10 cellular contexts compared by ENCODE assay signal in genomic region chr13:77507931-77508776, GRCh38. TPM values are rescaled to one million over a fixed set of nuclear protein-coding genes. Genes with fewer than 3 reads are reported as not detected.
DNase-seq lines count a peak whose midpoint lies in the region; ATAC-seq lines count a peak whose summit lies in the region.
"Had no signal": no experiment of that assay in that cellular context is flagged by ENCODE, and none has a peak within 500 bp of the region (broad histone marks: within the 10 kb centered on the region; RNA-seq: fewer than 3 reads in every experiment).

No MANE protein-coding gene starts in this region.

- H3K4me3 Mint-ChIP-seq in stimulated activated naive CD8-positive, alpha-beta T cell treated with anti-CD3 and anti-CD28 coated beads, Interleukin-15, amount 100 ng/mL, for 72 hours: no peak overlapping the region

- H3K27me3 Mint-ChIP-seq in stimulated activated naive CD8-positive, alpha-beta T cell treated with anti-CD3 and anti-CD28 coated beads, Interleukin-15, amount 100 ng/mL, for 72 hours: no peaks in the 10 kb centered on the region

- H3K9me3 Mint-ChIP-seq in stimulated activated naive CD8-positive, alpha-beta T cell treated with anti-CD3 and anti-CD28 coated beads, Interleukin-15, amount 100 ng/mL, for 72 hours: no peaks in the 10 kb centered on the region

- ATAC-seq in esophagus mucosa: peak; percentile 69
- ATAC-seq in stimulated activated naive CD8-positive, alpha-beta T cell treated with anti-CD3 and anti-CD28 coated beads, Interleukin-15, amount 100 ng/mL, for 72 hours: peak; percentile 63
- ATAC-seq in GM21515 (IDR thresholded peaks at IDR 0.05; ENCODE audit: unreplicated experiment): no peak

- DNase-seq in NCI-H2107 treated with DMSO at 0.1 percent for 48 hours (lab: John Stamatoyannopoulos, UW; ENCODE audit: unreplicated experiment) (peak; percentile 14), NCI-H2107 (lab: John Stamatoyannopoulos, UW) (no peak), NCI-H69 (lab: John Stamatoyannopoulos, UW) (peak; percentile 79), NCI-H2081 (lab: John Stamatoyannopoulos, UW) (no peak)
- DNase-seq in stimulated activated naive CD8-positive, alpha-beta T cell treated with anti-CD3 and anti-CD28 coated beads, Interleukin-15, amount 100 ng/mL, for 72 hours: no peak
- DNase-seq in effector CD8-positive, alpha-beta T cell (lab: John Stamatoyannopoulos, UW): no peak
- DNase-seq: amniotic stem cell, pancreas had no signal

- H3K4me1 Mint-ChIP-seq in stimulated activated naive CD8-positive, alpha-beta T cell treated with anti-CD3 and anti-CD28 coated beads, Interleukin-15, amount 100 ng/mL, for 72 hours: peaks cover 30% of the 10 kb centered on the region

- H3K27ac Mint-ChIP-seq in stimulated activated naive CD8-positive, alpha-beta T cell treated with anti-CD3 and anti-CD28 coated beads, Interleukin-15, amount 100 ng/mL, for 72 hours: no peak overlapping the region

RNA-seq across cellular contexts. Expression of gene SCEL, which starts 27.4 kb away (rescaled TPM):
- 251 TPM for total RNA-seq in esophagus mucosa

Comparison
In these comparisons a context has a peak if more than half of its experiments do, and no peak if none do; other contexts are left out.
1. DNase-seq: peak in NCI-H2107 treated with DMSO at 0.1 percent for 48 hours (single experiment) and NCI-H69 (single experiment); none in NCI-H2107 (single experiment), stimulated activated naive CD8-positive, alpha-beta T cell treated with anti-CD3 and anti-CD28 coated beads, Interleukin-15, amount 100 ng/mL, for 72 hours (0 of 2), effector CD8-positive, alpha-beta T cell (single experiment) and NCI-H2081 (0 of 2).